In the genomic region with DNA sequence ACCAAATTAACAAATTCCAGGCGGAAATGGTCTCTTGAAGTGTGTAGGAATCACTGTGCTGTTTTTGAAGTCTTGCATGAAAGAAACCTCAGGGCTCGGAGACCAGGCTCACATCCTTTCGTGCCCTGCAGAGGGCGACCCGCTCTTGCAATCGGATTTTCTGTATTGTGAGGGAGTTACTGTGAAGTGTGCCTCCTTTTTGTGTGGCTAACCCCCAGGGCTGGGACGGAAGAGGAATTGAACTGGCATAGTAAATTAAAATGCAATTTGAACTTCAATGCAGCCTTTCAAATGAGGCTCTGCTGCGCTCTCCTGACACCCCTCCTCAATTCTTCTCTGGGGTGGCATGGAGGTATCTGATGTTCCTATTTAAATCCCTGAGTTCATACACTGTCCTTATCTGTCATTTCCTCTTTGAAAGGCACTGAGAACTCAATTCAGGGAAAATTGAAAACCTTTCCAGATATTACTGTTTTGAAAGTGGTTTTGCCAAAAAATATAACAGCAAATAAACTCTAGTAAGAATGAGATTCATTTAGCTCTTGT, we compare ENCODE assay signal across 1 cellular context.
TF ChIP-seq lines count a peak whose summit lies in the region.

No MANE protein-coding gene starts in this region.

TF ChIP-seq in HEK293, 187 proteins besides CTCF, POLR2A, EP300 and RAD21 (continued from another document):
- no peak for TF ChIP-seq KLF9 (tag by site-specific recombination; IDR thresholded peaks at IDR 0.05; ENCODE audit: low read depth)
- no peak for TF ChIP-seq ZNF335 (tag by site-specific recombination; conservative IDR thresholded peaks at IDR 0.05)
- TF ChIP-seq SCRT2 (tag by site-specific recombination; IDR thresholded peaks at IDR 0.05), result no peak
- no peak for TF ChIP-seq ZNF768 (tag by site-specific recombination; IDR thresholded peaks at IDR 0.05)
- TF ChIP-seq ZNF600 (tag by site-specific recombination; IDR thresholded peaks at IDR 0.05), result 0 out of 2 replicates have a peak, but pooled peaks have one; percentile 24
- TF ChIP-seq ZBTB17 (tag by site-specific recombination; IDR thresholded peaks at IDR 0.05), result 0 out of 2 replicates have a peak, but pooled peaks have one; percentile 19
- no peak for TF ChIP-seq ZNF37A (tag by site-specific recombination; IDR thresholded peaks at IDR 0.05)
- TF ChIP-seq ZBTB48 (tag by site-specific recombination; IDR thresholded peaks at IDR 0.05), result no peak
- TF ChIP-seq ZSCAN23 (tag by site-specific recombination; IDR thresholded peaks at IDR 0.05), result no peak
- TF ChIP-seq TRIM28 (IDR thresholded peaks at IDR 0.05; ENCODE audit: borderline replicate concordance, low read length), result no peak
- TF ChIP-seq ZNF837 (tag by site-specific recombination; IDR thresholded peaks at IDR 0.05), result no peak
- no peak for TF ChIP-seq ZNF677 (tag by site-specific recombination; IDR thresholded peaks at IDR 0.05)
- no peak for TF ChIP-seq ZNF791 (tag by site-specific recombination; IDR thresholded peaks at IDR 0.05)
- TF ChIP-seq ZBTB8A (tag by site-specific recombination; IDR thresholded peaks at IDR 0.05), result peak; percentile 60
- no peak for TF ChIP-seq ZNF701 (tag by site-specific recombination; IDR thresholded peaks at IDR 0.05)
- no peak for TF ChIP-seq ZNF202 (tag by site-specific recombination; IDR thresholded peaks at IDR 0.05; ENCODE audit: borderline replicate concordance)
- TF ChIP-seq, protein P1, sequence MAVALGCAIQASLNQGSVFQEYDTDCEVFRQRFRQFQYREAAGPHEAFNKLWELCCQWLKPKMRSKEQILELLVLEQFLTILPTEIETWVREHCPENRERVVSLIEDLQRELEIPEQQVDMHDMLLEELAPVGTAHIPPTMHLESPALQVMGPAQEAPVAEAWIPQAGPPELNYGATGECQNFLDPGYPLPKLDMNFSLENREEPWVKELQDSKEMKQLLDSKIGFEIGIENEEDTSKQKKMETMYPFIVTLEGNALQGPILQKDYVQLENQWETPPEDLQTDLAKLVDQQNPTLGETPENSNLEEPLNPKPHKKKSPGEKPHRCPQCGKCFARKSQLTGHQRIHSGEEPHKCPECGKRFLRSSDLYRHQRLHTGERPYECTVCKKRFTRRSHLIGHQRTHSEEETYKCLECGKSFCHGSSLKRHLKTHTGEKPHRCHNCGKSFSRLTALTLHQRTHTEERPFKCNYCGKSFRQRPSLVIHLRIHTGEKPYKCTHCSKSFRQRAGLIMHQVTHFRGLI (tag by site-specific recombination; IDR thresholded peaks at IDR 0.05), result no peak
- no peak for TF ChIP-seq ZNF391 (tag by site-specific recombination; IDR thresholded peaks at IDR 0.05; ENCODE audit: borderline replicate concordance, low read depth)
- no peak for TF ChIP-seq ZFP69B (tag by site-specific recombination; IDR thresholded peaks at IDR 0.05)
- TF ChIP-seq ZFP41 (tag by site-specific recombination; IDR thresholded peaks at IDR 0.05; ENCODE audit: borderline replicate concordance), result no peak
- TF ChIP-seq GLIS1 (tag by site-specific recombination; IDR thresholded peaks at IDR 0.05), result peak; percentile 49; the same call in 1 of the 2 replicates
- TF ChIP-seq ZNF223 (tag by site-specific recombination; IDR thresholded peaks at IDR 0.05), result no peak
